ENCODE assay signal across 8 cellular contexts in genomic region chr3:183099026-183099837, GRCh38.
A peak's percentile ranks its signal among the peaks of the same experiment; 100 is the strongest.
DNase-seq lines count a peak whose midpoint lies in the region; ATAC-seq, FAIRE-seq and TF ChIP-seq lines count a peak whose summit lies in the region.

TSS of gene MCCC1 (minus strand) at chr3:183099496. CDS start at chr3:183099440, 56 bp downstream.

- peak; percentile 83 for TF ChIP-seq POLR2A in GM18951 (IDR thresholded peaks at IDR 0.05; ENCODE audit: extremely low read depth, insufficient read depth, insufficient read length)

- in situ Hi-C loops in GM18951 (cut with MboI; ENCODE audit: low sequenced_read_pairs, unreplicated experiment) = no loop called here

- peak; percentile 99 for DNase-seq in AG08395 (ENCODE audit: low spot score)
- peak; percentile 92 to 99 for DNase-seq in NCI-H446 (lab: John Stamatoyannopoulos, UW)
- DNase-seq in cerebellar cortex (ENCODE audit: low spot score) = peak; percentile 99
- peak; percentile 93 for DNase-seq in stimulated activated CD4-positive, alpha-beta T cell treated with anti-CD3 and anti-CD28 coated beads, Interleukin-12 subunit alpha, Interleukin-12 subunit beta, amount 100 ng/mL, for 4 hours

- ATAC-seq in HG03196 (IDR thresholded peaks at IDR 0.05; ENCODE audit: unreplicated experiment) = peak; percentile 99
- ATAC-seq in activated CD4-positive, CD25-positive, alpha-beta regulatory T cell treated with anti-CD3 and anti-CD28 coated beads, Interleukin-2, amount 50 U/mL, for 24 hours = peak; percentile 99

- peak; percentile 70 for FAIRE-seq in islet of Langerhans (lab: Jason Lieb, UNC)

Comparison
In these comparisons a context has a peak if more than half of its experiments do, and no peak if none do; other contexts are left out.
1. Peak in every context shown above with its lines: DNase-seq and ATAC-seq.